In the genomic region with DNA sequence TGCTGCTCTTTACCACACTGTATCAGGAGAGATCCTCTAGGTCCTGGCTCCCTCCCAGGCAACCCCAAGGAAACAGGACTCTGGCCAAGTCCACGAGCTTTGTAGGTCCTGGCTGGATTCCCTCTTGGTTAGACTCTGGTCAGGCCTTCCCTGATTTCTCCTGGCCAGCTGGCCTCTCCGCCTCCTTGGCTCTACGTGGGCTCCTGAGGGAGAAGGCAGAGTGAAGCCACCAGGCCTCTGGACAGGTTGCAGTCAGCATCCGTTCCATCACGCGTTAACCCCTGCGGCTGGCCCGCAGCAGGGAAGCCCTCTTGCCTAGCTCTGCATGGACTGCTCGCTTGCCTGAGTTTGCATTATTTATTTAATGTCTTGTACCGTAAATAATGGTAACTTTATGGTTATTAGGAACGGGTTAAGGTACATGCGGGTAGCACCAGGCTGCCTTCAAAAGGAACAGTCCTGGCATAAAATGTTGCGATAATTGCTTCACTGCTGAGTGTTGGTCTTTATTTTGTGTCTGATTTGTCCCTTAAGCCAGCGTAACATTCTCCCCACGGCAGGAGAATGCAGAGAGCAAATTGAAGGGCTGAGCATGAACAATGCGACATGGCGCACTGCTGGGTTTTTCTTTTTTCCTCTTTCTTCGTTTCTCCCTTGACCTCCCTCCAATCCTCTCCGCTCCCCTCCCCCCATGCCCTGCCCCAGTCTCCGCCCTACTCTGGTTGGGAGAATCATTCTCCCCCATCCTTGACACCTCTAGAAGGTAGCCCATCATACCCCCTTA, we compare ENCODE assay signal across 25 cellular contexts.
DNase-seq lines count a peak whose midpoint lies in the region; FAIRE-seq and TF ChIP-seq lines count a peak whose summit lies in the region.
"Had no signal": no experiment of that assay in that cellular context is flagged by ENCODE, and none has a peak within 500 bp of the region (broad histone marks: within the 10 kb centered on the region; RNA-seq: fewer than 3 reads in every experiment).

No MANE protein-coding gene starts in this region.

- H3K4me1 Mint-ChIP-seq in HFFc6 (ENCODE audit: low read depth) (no peaks in the 10 kb centered on the region), astrocyte (ENCODE audit: low read depth, unreplicated experiment) (peaks cover 18% of the 10 kb centered on the region), neural crest cell (peaks cover 65% of the 10 kb centered on the region)
- H3K4me1 Mint-ChIP-seq in activated CD4-positive, alpha-beta memory T cell treated with anti-CD3 and anti-CD28 coated beads for 36 hours (ENCODE audit: low read depth): no peaks in the 10 kb centered on the region
- H3K4me1 Mint-ChIP-seq: activated CD4-positive, alpha-beta T cell treated with anti-CD3 and anti-CD28 coated beads, Interleukin-2, amount 10 ng/mL, durations not matched to agents 24 days and 14 days; CD8-positive, alpha-beta memory T cell; immature natural killer cell had no signal

- H3K9me3 Mint-ChIP-seq in HFFc6 (no peaks in the 10 kb centered on the region), astrocyte (ENCODE audit: unreplicated experiment) (no peaks in the 10 kb centered on the region), neural crest cell (no peaks in the 10 kb centered on the region)
- H3K9me3 Mint-ChIP-seq in activated CD4-positive, alpha-beta memory T cell treated with anti-CD3 and anti-CD28 coated beads for 36 hours: no peaks in the 10 kb centered on the region
- H3K9me3 Mint-ChIP-seq: activated CD4-positive, alpha-beta T cell treated with anti-CD3 and anti-CD28 coated beads, Interleukin-2, amount 10 ng/mL, durations not matched to agents 24 days and 14 days; CD8-positive, alpha-beta memory T cell; dendritic cell treated with granulocyte-macrophage colony-stimulating factor and Interleukin-4, amounts not matched to agents 40 ng/mL and 50 ng/mL, for 4 days; H9; immature natural killer cell; naive B cell had no signal

- POLR2A ChIA-PET in activated CD4-positive, alpha-beta memory T cell treated with anti-CD3 and anti-CD28 coated beads for 36 hours (lab: Charles Lee): no interaction called here

- no peak overlapping the region for H3K4me3 ChIP-seq in astrocyte (ENCODE audit: insufficient read depth, low read depth, low read length)
- H3K4me3 ChIP-seq in MM.1S (ENCODE audit: low read length): no peak overlapping the region
- H3K4me3 ChIP-seq: smooth muscle cell had no signal

- H3K4me1 ChIP-seq in astrocyte (ENCODE audit: insufficient read depth, low read length) (no peaks in the 10 kb centered on the region), MM.1S (ENCODE audit: low read length) (no peaks in the 10 kb centered on the region)

- H3K27ac ChIP-seq in astrocyte (ENCODE audit: low read depth, low read length): no peak overlapping the region
- no peak overlapping the region for H3K27ac ChIP-seq in MM.1S (ENCODE audit: low read length)

- H3K9ac ChIP-seq in astrocyte (ENCODE audit: low read length): no peak overlapping the region
- no peak overlapping the region for H3K9ac ChIP-seq in MM.1S (ENCODE audit: low read length)

- H3K9me2 ChIP-seq in MM.1S (replicated peaks; ENCODE audit: insufficient read depth, low read length): no peaks in the 10 kb centered on the region

- intact Hi-C loops in activated CD4-positive, alpha-beta memory T cell treated with anti-CD3 and anti-CD28 coated beads for 36 hours (cut with micrococcal nuclease): no loop called here

- no peaks in the 10 kb centered on the region for H3F3A ChIP-seq in MM.1S (ENCODE audit: insufficient read depth, low read length)

- H2AFZ ChIP-seq in astrocyte (ENCODE audit: low read depth, low read length) (no peak overlapping the region), MM.1S (ENCODE audit: low read length) (no peak overlapping the region)

- H4K20me1 ChIP-seq in astrocyte (ENCODE audit: insufficient read depth, low read length) (no peaks in the 10 kb centered on the region), MM.1S (ENCODE audit: insufficient read depth, low read length) (no peaks in the 10 kb centered on the region)

- peaks cover 52% of the 10 kb centered on the region for H3K27me3 ChIP-seq in astrocyte (ENCODE audit: insufficient read depth, low read length)
- peaks cover 22% of the 10 kb centered on the region for H3K27me3 ChIP-seq in MM.1S (replicated peaks; ENCODE audit: insufficient read depth, low read length)

- CTCF ChIA-PET in activated CD4-positive, alpha-beta memory T cell treated with anti-CD3 and anti-CD28 coated beads for 36 hours (lab: Charles Lee): no interaction called here

- H3K4me2 ChIP-seq in astrocyte (ENCODE audit: low read length): no peak overlapping the region
- H3K4me2 ChIP-seq in MM.1S (ENCODE audit: low read depth, low read length): no peak overlapping the region
- H3K4me2 ChIP-seq: smooth muscle cell had no signal

- H3K27me3 Mint-ChIP-seq in HFFc6 (ENCODE audit: insufficient read depth): peaks cover 35% of the 10 kb centered on the region
- peaks cover 26% of the 10 kb centered on the region for H3K27me3 Mint-ChIP-seq in astrocyte (ENCODE audit: low read depth, unreplicated experiment)
- peaks cover 59% of the 10 kb centered on the region for H3K27me3 Mint-ChIP-seq in neural crest cell (ENCODE audit: low read depth)
- H3K27me3 Mint-ChIP-seq in activated CD4-positive, alpha-beta memory T cell treated with anti-CD3 and anti-CD28 coated beads for 36 hours: peaks cover 11% of the 10 kb centered on the region

- no peak overlapping the region for H3K27ac Mint-ChIP-seq in HFFc6
- no peak overlapping the region for H3K27ac Mint-ChIP-seq in astrocyte (ENCODE audit: unreplicated experiment)
- peak overlapping the region; percentile 37 for H3K27ac Mint-ChIP-seq in neural crest cell (ENCODE audit: unreplicated experiment)
- no peak overlapping the region for H3K27ac Mint-ChIP-seq in activated CD4-positive, alpha-beta memory T cell treated with anti-CD3 and anti-CD28 coated beads for 36 hours
- H3K27ac Mint-ChIP-seq: activated CD4-positive, alpha-beta T cell treated with anti-CD3 and anti-CD28 coated beads, Interleukin-2, amount 10 ng/mL, durations not matched to agents 24 days and 14 days; CD8-positive, alpha-beta memory T cell; dendritic cell treated with granulocyte-macrophage colony-stimulating factor and Interleukin-4, amounts not matched to agents 40 ng/mL and 50 ng/mL, for 4 days; H9; immature natural killer cell had no signal

- H3K9me3 ChIP-seq in astrocyte (ENCODE audit: insufficient read depth, low read depth, low read length): no peaks in the 10 kb centered on the region
- H3K9me3 ChIP-seq in MM.1S (replicated peaks; ENCODE audit: insufficient read depth, low read length): no peaks in the 10 kb centered on the region

- H3K36me3 ChIP-seq in astrocyte (ENCODE audit: insufficient read depth, low read length) (no peaks in the 10 kb centered on the region), MM.1S (replicated peaks; ENCODE audit: insufficient read depth, low read length) (no peaks in the 10 kb centered on the region)

- H3K36me3 Mint-ChIP-seq in HFFc6 (ENCODE audit: low read depth) (no peaks in the 10 kb centered on the region), astrocyte (ENCODE audit: low read depth, unreplicated experiment) (peaks cover 2% of the 10 kb centered on the region), neural crest cell (ENCODE audit: low read depth) (no peaks in the 10 kb centered on the region)
- no peaks in the 10 kb centered on the region for H3K36me3 Mint-ChIP-seq in activated CD4-positive, alpha-beta memory T cell treated with anti-CD3 and anti-CD28 coated beads for 36 hours
- H3K36me3 Mint-ChIP-seq: CD8-positive, alpha-beta memory T cell; immature natural killer cell; naive B cell had no signal

- DNase-seq in HFFc6 (peak; percentile 3), astrocyte (ENCODE audit: low read depth) (peak; percentile 52), fibroblast of peridontal ligament (ENCODE audit: extremely low read depth) (peak; percentile 6), neural crest cell (ENCODE audit: low read depth, low spot score) (no peak), GM19240 (ENCODE audit: insufficient read length, low spot score) (no peak), MM.1S (no peak), SHP77 treated with DMSO at 0.1 percent for 48 hours (lab: John Stamatoyannopoulos, UW) (no peak)
- DNase-seq in activated CD4-positive, alpha-beta memory T cell treated with anti-CD3 and anti-CD28 coated beads for 36 hours: no peak
- DNase-seq: activated CD4-positive, alpha-beta T cell treated with anti-CD3 and anti-CD28 coated beads, Interleukin-2, amount 10 ng/mL, durations not matched to agents 24 days and 14 days; activated CD8-positive, alpha-beta memory T cell treated with anti-CD3 and anti-CD28 coated beads, Interleukin-2, amount 50 U/mL, for 4 hours; activated effector memory CD4-positive, alpha-beta T cell treated with Interleukin-2 at 50 U/mL for 16 hours; aorta; CD8-positive, alpha-beta memory T cell; EL; H9; immature natural killer cell; Kasumi-1; naive B cell; NCI-H1436 treated with DMSO at 0.1 percent for 48 hours; NCI-H226; NK-92 treated with Interleukin-12 subunit alpha and Interleukin-12 subunit beta, amount 100 ng/mL, for 24 hours; stimulated activated CD4-positive, alpha-beta T cell treated with anti-CD3 and anti-CD28 coated beads, Interleukin-4, amount 100 ng/mL, for 4 hours; SW 1271 had no signal

- FAIRE-seq in astrocyte (lab: Jason Lieb, UNC): no peak

- TF ChIP-seq CTCF in HFFc6 (IDR thresholded peaks at IDR 0.05): no peak
- TF ChIP-seq CTCF in astrocyte (IDR thresholded peaks at IDR 0.05; ENCODE audit: insufficient read depth, low read depth, low read length): no peak
- no peak for TF ChIP-seq CTCF in neural crest cell (conservative IDR thresholded peaks at IDR 0.05)
- no peak for TF ChIP-seq CTCF in MM.1S (IDR thresholded peaks at IDR 0.05; ENCODE audit: low read length)

- H3K79me2 ChIP-seq in astrocyte (ENCODE audit: insufficient read depth, low read length) (no peaks in the 10 kb centered on the region), MM.1S (ENCODE audit: low read length) (no peaks in the 10 kb centered on the region)

- H3K4me3 Mint-ChIP-seq in HFFc6 (no peak overlapping the region), astrocyte (ENCODE audit: unreplicated experiment) (no peak overlapping the region), neural crest cell (peak overlapping the region; percentile 43)
- no peak overlapping the region for H3K4me3 Mint-ChIP-seq in activated CD4-positive, alpha-beta memory T cell treated with anti-CD3 and anti-CD28 coated beads for 36 hours
- H3K4me3 Mint-ChIP-seq: activated CD4-positive, alpha-beta T cell treated with anti-CD3 and anti-CD28 coated beads, Interleukin-2, amount 10 ng/mL, durations not matched to agents 24 days and 14 days; CD8-positive, alpha-beta memory T cell; dendritic cell treated with granulocyte-macrophage colony-stimulating factor and Interleukin-4, amounts not matched to agents 40 ng/mL and 50 ng/mL, for 4 days; immature natural killer cell had no signal

Comparison
In these comparisons a context has a peak if more than half of its experiments do, and no peak if none do; other contexts are left out.
1. DNase-seq: peak in HFFc6 (single experiment), astrocyte (single experiment) and fibroblast of peridontal ligament (single experiment); none in neural crest cell (single experiment), GM19240 (single experiment), activated CD4-positive, alpha-beta memory T cell treated with anti-CD3 and anti-CD28 coated beads for 36 hours (single experiment), MM.1S (single experiment) and SHP77 treated with DMSO at 0.1 percent for 48 hours (single experiment).